Comparison of ENCODE assay signal across 8 cellular contexts in the genomic region with DNA sequence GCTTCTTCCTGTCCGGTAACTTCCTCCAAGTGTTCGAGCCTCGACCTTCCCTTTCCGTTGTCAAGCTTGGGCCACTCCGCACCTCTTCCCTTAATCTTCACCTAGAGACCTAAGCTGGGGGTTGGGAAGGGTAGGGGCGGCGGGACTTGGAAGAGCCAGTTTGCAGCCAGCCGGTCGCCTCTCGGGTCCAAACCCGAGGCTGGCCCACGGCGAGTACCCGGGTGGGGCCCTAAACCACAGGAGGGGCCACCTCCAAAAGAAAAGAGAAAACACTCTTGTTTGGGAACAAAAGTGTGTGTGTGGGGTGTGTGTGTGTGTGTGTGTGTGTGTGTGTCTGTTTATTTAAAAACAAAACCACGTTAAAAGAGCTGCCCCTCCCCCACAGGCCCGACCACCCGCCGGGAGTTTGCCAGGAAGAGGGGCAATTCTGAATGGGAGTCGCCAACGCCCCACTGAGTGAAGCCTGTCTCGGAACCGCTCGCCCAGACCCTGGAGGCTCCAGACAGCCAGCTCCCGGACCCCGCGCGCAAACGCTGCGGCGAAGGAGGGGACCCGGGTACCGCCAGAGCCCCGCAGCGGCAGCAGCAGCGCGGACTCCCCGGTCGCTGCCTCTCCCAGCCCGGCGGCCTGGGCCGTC. TPM values are rescaled to one million over a fixed set of nuclear protein-coding genes. Genes with fewer than 3 reads are reported as not detected.
DNase-seq lines count a peak whose midpoint lies in the region; ATAC-seq and TF ChIP-seq lines count a peak whose summit lies in the region.

No MANE protein-coding gene starts in this region.

- peaks cover 22% of the 10 kb centered on the region for H3K36me3 ChIP-seq in left ventricle myocardium inferior
- peaks cover 0 to 20% of the 10 kb centered on the region in 2 donors for H3K36me3 ChIP-seq in gastrocnemius medialis

- H3K27me3 ChIP-seq in left ventricle myocardium inferior (ENCODE audit: low read depth), result no peaks in the 10 kb centered on the region
- no peaks in the 10 kb centered on the region for H3K27me3 ChIP-seq in gastrocnemius medialis

- H3K27ac ChIP-seq in VCaP (peak overlapping the region; percentile 93), left ventricle myocardium inferior (replicated peaks) (peak overlapping the region; percentile 99), gastrocnemius medialis (peak overlapping the region; percentile 87 to 96 (median 91))

- intact Hi-C loops in left ventricle myocardium inferior (cut with micrococcal nuclease) (no loop called here), gastrocnemius medialis (cut with DNase I; ENCODE audit: low total_unique reads) (loop anchor here (5.0 kb wide), 2 partner anchors 171 to 1399 kb away; no protein-coding TSS in a partner anchor)

- H3K4me3 ChIP-seq in left ventricle myocardium inferior (peak overlapping the region; percentile 90), gastrocnemius medialis (peak overlapping the region; percentile 80 to 99 (median 89))

- in situ Hi-C loops in GM13977 (cut with MboI; ENCODE audit: low pct_unique_long_range_greater_than_20kb, low sequenced_read_pairs, unreplicated experiment) (no loop called here), gastrocnemius medialis (cut with MboI; ENCODE audit: low sequenced_read_pairs in 4 of 4) (loop anchor here in 2 of 4 donors (10.0 to 25.0 kb wide), 2 partner anchors 98 to 516 kb away; no protein-coding TSS in a partner anchor)

- TF ChIP-seq CTCF in GM13977 (IDR thresholded peaks at IDR 0.05; ENCODE audit: extremely low read depth, insufficient read depth, missing control alignments), result peak; percentile 8
- no peak for TF ChIP-seq CTCF in VCaP (conservative IDR thresholded peaks at IDR 0.05)
- TF ChIP-seq CTCF in left ventricle myocardium inferior (IDR thresholded peaks at IDR 0.05; ENCODE audit: borderline replicate concordance), result no peak
- peak in 2 of 5 experiments; percentile 9 to 10 for TF ChIP-seq CTCF in gastrocnemius medialis (IDR thresholded peaks at IDR 0.05 in 4 of 5, conservative IDR thresholded peaks at IDR 0.05 in 1 of 5)

- no peak for DNase-seq in GM13977 (ENCODE audit: low spot score)
- DNase-seq in left ventricle myocardium inferior, result peak; percentile 39
- DNase-seq in gastrocnemius medialis, result peak in 1 of 2 donors; percentile 32
- DNase-seq in putamen (ENCODE audit: low spot score), result no peak
- no peak for DNase-seq in effector CD8-positive, alpha-beta T cell (lab: John Stamatoyannopoulos, UW)

- H3K4me1 ChIP-seq in left ventricle myocardium inferior (peaks cover 76% of the 10 kb centered on the region), gastrocnemius medialis (peaks cover 15 to 19% of the 10 kb centered on the region in 2 donors)

- no peaks in the 10 kb centered on the region for H3K9me3 ChIP-seq in left ventricle myocardium inferior (replicated peaks)
- H3K9me3 ChIP-seq in gastrocnemius medialis, result no peaks in the 10 kb centered on the region

- ATAC-seq in gastrocnemius medialis (no peak), HG02610 (IDR thresholded peaks at IDR 0.05; ENCODE audit: unreplicated experiment) (no peak), HG03108 (IDR thresholded peaks at IDR 0.05; ENCODE audit: unreplicated experiment) (no peak)

- no peak for TF ChIP-seq POLR2A in gastrocnemius medialis (IDR thresholded peaks at IDR 0.05)

RNA-seq across cellular contexts. Expression of gene RHOB, which starts 0.5 kb away (rescaled TPM):
- total RNA-seq in left ventricle myocardium inferior (193 TPM), gastrocnemius medialis (1,000 to 10,000 TPM in 2 of 4 donors, 100 to 1,000 TPM in 2; 696 to 1,267 (median 1,094) TPM)
